In genomic region chr1:243850368-243851128, GRCh38 we compare ENCODE assay signal across 8 cellular contexts. TPM values are rescaled to one million over a fixed set of nuclear protein-coding genes. Genes with fewer than 3 reads are reported as not detected.
DNase-seq lines count a peak whose midpoint lies in the region; ATAC-seq and TF ChIP-seq lines count a peak whose summit lies in the region.

No MANE protein-coding gene starts in this region.

- peaks cover 55% of the 10 kb centered on the region for H3K27me3 ChIP-seq in DOHH2 (ENCODE audit: control insufficient read depth, low read length)

- peaks cover 23% of the 10 kb centered on the region for H3K4me1 Mint-ChIP-seq in activated naive CD4-positive, alpha-beta T cell treated with anti-CD3 and anti-CD28 coated beads, Interleukin-2, amount 10 ng/mL, durations not matched to agents 7 days and 5 days

- peaks cover 42% of the 10 kb centered on the region for H3K27me3 Mint-ChIP-seq in activated naive CD4-positive, alpha-beta T cell treated with anti-CD3 and anti-CD28 coated beads, Interleukin-2, amount 10 ng/mL, durations not matched to agents 7 days and 5 days

- H3K27ac Mint-ChIP-seq in activated naive CD4-positive, alpha-beta T cell treated with anti-CD3 and anti-CD28 coated beads, Interleukin-2, amount 10 ng/mL, durations not matched to agents 7 days and 5 days: peak overlapping the region; percentile 82

- H3F3A ChIP-seq in DOHH2 (ENCODE audit: control insufficient read depth, insufficient read depth): 0 out of 2 replicates have a peak, but pooled peaks cover 4% of the 10 kb centered on the region

- no peaks in the 10 kb centered on the region for H3K9me2 ChIP-seq in DOHH2 (replicated peaks; ENCODE audit: control insufficient read depth, low read length)

- H3K36me3 Mint-ChIP-seq in activated naive CD4-positive, alpha-beta T cell treated with anti-CD3 and anti-CD28 coated beads, Interleukin-2, amount 10 ng/mL, durations not matched to agents 7 days and 5 days: no peaks in the 10 kb centered on the region

- no peak overlapping the region for H3K27ac ChIP-seq in DOHH2 (ENCODE audit: low read depth, low read length)

- no peaks in the 10 kb centered on the region for H4K20me1 ChIP-seq in DOHH2 (ENCODE audit: control insufficient read depth, insufficient read depth, low read depth, low read length)

- DNase-seq in Jurkat, Clone E6-1 (ENCODE audit: low read depth, low spot score): peak; percentile 22
- peak; percentile 87 for DNase-seq in SHP77 (lab: John Stamatoyannopoulos, UW)
- DNase-seq in activated naive CD4-positive, alpha-beta T cell treated with anti-CD3 and anti-CD28 coated beads, Interleukin-2, amount 10 ng/mL, durations not matched to agents 7 days and 5 days: peak; percentile 83
- DNase-seq in germinal center (ENCODE audit: low spot score): peak; percentile 44
- DNase-seq in occipital lobe (lab: John Stamatoyannopoulos, UW): peak; percentile 84
- DNase-seq in superior temporal gyrus (ENCODE audit: extremely low spot score): peak; percentile 57

- H3K9me3 ChIP-seq in DOHH2 (ENCODE audit: control insufficient read depth, insufficient read depth, low read length): no peaks in the 10 kb centered on the region

- H3K36me3 ChIP-seq in DOHH2 (ENCODE audit: control insufficient read depth, low read length): no peaks in the 10 kb centered on the region

- peak overlapping the region; percentile 92 for H3K4me2 ChIP-seq in DOHH2 (ENCODE audit: low read length)

- CTCF ChIA-PET in activated naive CD4-positive, alpha-beta T cell treated with anti-CD3 and anti-CD28 coated beads, Interleukin-2, amount 10 ng/mL, durations not matched to agents 7 days and 5 days (lab: Charles Lee): no interaction called here

- no peaks in the 10 kb centered on the region for H3K79me2 ChIP-seq in DOHH2 (ENCODE audit: control insufficient read depth, low read length)

- peak overlapping the region; percentile 74 for H3K4me3 ChIP-seq in DOHH2 (ENCODE audit: low read length)
- H3K4me3 ChIP-seq in Jurkat, Clone E6-1 (ENCODE audit: low read length): peak overlapping the region; percentile 52

- H3K4me3 Mint-ChIP-seq in activated naive CD4-positive, alpha-beta T cell treated with anti-CD3 and anti-CD28 coated beads, Interleukin-2, amount 10 ng/mL, durations not matched to agents 7 days and 5 days: peak overlapping the region; percentile 84

- no peak for TF ChIP-seq CTCF in DOHH2 (IDR thresholded peaks at IDR 0.05; ENCODE audit: low read depth, low read length, poor library complexity, severe bottlenecking)

- no peaks in the 10 kb centered on the region for H3K9me3 Mint-ChIP-seq in activated naive CD4-positive, alpha-beta T cell treated with anti-CD3 and anti-CD28 coated beads, Interleukin-2, amount 10 ng/mL, durations not matched to agents 7 days and 5 days

- H3K4me1 ChIP-seq in DOHH2 (ENCODE audit: control insufficient read depth, low read length): peaks cover 12% of the 10 kb centered on the region

- peak; percentile 58 for ATAC-seq in GM21619 (IDR thresholded peaks at IDR 0.05; ENCODE audit: unreplicated experiment)

RNA-seq across cellular contexts. Expression of gene AKT3, which starts 0.5 kb away (rescaled TPM):
- polyA plus RNA-seq in Jurkat, Clone E6-1 (2012; ENCODE audit: insufficient read depth, insufficient read length): 5.4 TPM
- total RNA-seq in occipital lobe: 624 TPM

Comparison
In these comparisons a context has a peak if more than half of its experiments do, and no peak if none do; other contexts are left out.
1. DNase-seq: peak in every context shown above with its lines; median percentile 87 in SHP77; 84 in occipital lobe; 83 in activated naive CD4-positive, alpha-beta T cell treated with anti-CD3 and anti-CD28 coated beads, Interleukin-2, amount 10 ng/mL, durations not matched to agents 7 days and 5 days; 57 in superior temporal gyrus; 44 in germinal center; 22 in Jurkat, Clone E6-1.